ENCODE assay signal across 8 cellular contexts in genomic region chr17:7850970-7851437, GRCh38. TPM values are rescaled to one million over a fixed set of nuclear protein-coding genes. Genes with fewer than 3 reads are reported as not detected.
DNase-seq lines count a peak whose midpoint lies in the region; ATAC-seq and TF ChIP-seq lines count a peak whose summit lies in the region.

No MANE protein-coding gene starts in this region.

- H3K9me3 ChIP-seq in T-helper 17 cell (ENCODE audit: control insufficient read depth, low read length, poor library complexity, severe bottlenecking) (no peaks in the 10 kb centered on the region), esophagus muscularis mucosa (no peaks in the 10 kb centered on the region)

- ATAC-seq in T-helper 17 cell, result peak; percentile 4
- peak; percentile 21 for ATAC-seq in stimulated activated naive CD8-positive, alpha-beta T cell treated with anti-CD3 and anti-CD28 coated beads, Interleukin-15, amount 100 ng/mL, for 72 hours
- ATAC-seq in GM18870 (IDR thresholded peaks at IDR 0.05; ENCODE audit: unreplicated experiment), result no peak

- H3K27ac ChIP-seq in esophagus muscularis mucosa (replicated peaks in 1 of 4), result peak overlapping the region in 3 of 4 donors; percentile 42 to 51 (median 44)

- peak overlapping the region; percentile 82 for H3K4me3 Mint-ChIP-seq in T-helper 17 cell
- H3K4me3 Mint-ChIP-seq in stimulated activated naive CD8-positive, alpha-beta T cell treated with anti-CD3 and anti-CD28 coated beads, Interleukin-15, amount 100 ng/mL, for 72 hours, result peak overlapping the region; percentile 63 to 79

- no peak overlapping the region for H3K4me3 ChIP-seq in esophagus muscularis mucosa

- H3K9me3 Mint-ChIP-seq in stimulated activated naive CD8-positive, alpha-beta T cell treated with anti-CD3 and anti-CD28 coated beads, Interleukin-15, amount 100 ng/mL, for 72 hours, result no peaks in the 10 kb centered on the region

- DNase-seq in activated effector memory CD4-positive, alpha-beta T cell treated with anti-CD3 and anti-CD28 coated beads, Interleukin-2, amount 50 U/mL, for 16 hours, result peak; percentile 67
- DNase-seq in activated effector memory CD4-positive, alpha-beta T cell treated with Interleukin-2 at 50 U/mL for 16 hours, result no peak
- peak in 1 of 3 donors; percentile 13 for DNase-seq in T-helper 17 cell
- DNase-seq in esophagus muscularis mucosa (ENCODE audit: extremely low spot score), result no peak
- no peak for DNase-seq in stimulated activated naive CD8-positive, alpha-beta T cell treated with anti-CD3 and anti-CD28 coated beads, Interleukin-15, amount 100 ng/mL, for 72 hours
- DNase-seq in medulla oblongata (ENCODE audit: extremely low spot score), result no peak
- no peak for DNase-seq in NCI-H128 (lab: John Stamatoyannopoulos, UW; ENCODE audit: unreplicated experiment)

- H3K4me1 ChIP-seq in esophagus muscularis mucosa, result peaks cover 27 to 51% (median 39%) of the 10 kb centered on the region in 4 donors

- H3K27me3 Mint-ChIP-seq in T-helper 17 cell, result no peaks in the 10 kb centered on the region
- H3K27me3 Mint-ChIP-seq in stimulated activated naive CD8-positive, alpha-beta T cell treated with anti-CD3 and anti-CD28 coated beads, Interleukin-15, amount 100 ng/mL, for 72 hours, result no peaks in the 10 kb centered on the region

- no peak for TF ChIP-seq POLR2A in esophagus muscularis mucosa (IDR thresholded peaks at IDR 0.05; ENCODE audit: low read depth)

- H3K27ac Mint-ChIP-seq in T-helper 17 cell, result peak overlapping the region; percentile 81
- H3K27ac Mint-ChIP-seq in stimulated activated naive CD8-positive, alpha-beta T cell treated with anti-CD3 and anti-CD28 coated beads, Interleukin-15, amount 100 ng/mL, for 72 hours, result peak overlapping the region in 1 of 2 donors; percentile 77

- no peaks in the 10 kb centered on the region for H3K27me3 ChIP-seq in esophagus muscularis mucosa

- peaks cover 15% of the 10 kb centered on the region for H3K4me1 Mint-ChIP-seq in T-helper 17 cell
- peaks cover 75% of the 10 kb centered on the region for H3K4me1 Mint-ChIP-seq in stimulated activated naive CD8-positive, alpha-beta T cell treated with anti-CD3 and anti-CD28 coated beads, Interleukin-15, amount 100 ng/mL, for 72 hours

- no peak for TF ChIP-seq CTCF in esophagus muscularis mucosa (IDR thresholded peaks at IDR 0.05)

- intact Hi-C loops in esophagus muscularis mucosa (cut with DNase I), result no loop called here

- H3K36me3 ChIP-seq in esophagus muscularis mucosa, result peaks cover 64 to 79% (median 72%) of the 10 kb centered on the region in 4 donors

- no peak for TF ChIP-seq EP300 in esophagus muscularis mucosa (IDR thresholded peaks at IDR 0.05)

- WGBS in esophagus muscularis mucosa, result 92% methylated on average over 9 of the region's 13 CpGs

- no peaks in the 10 kb centered on the region for H3K36me3 Mint-ChIP-seq in T-helper 17 cell (ENCODE audit: low read depth)

RNA-seq across cellular contexts. Expression of gene TMEM88, which starts 3.9 kb away (rescaled TPM):
- total RNA-seq in T-helper 17 cell (10 to 100 TPM; 31.0 to 31.3 TPM), esophagus muscularis mucosa (10 to 100 TPM; 13.3 to 45.9 (median 42.5) TPM)

RNA-seq across cellular contexts. Expression of gene NAA38, which starts 6.4 kb away (rescaled TPM):
- total RNA-seq in T-helper 17 cell, result 10 to 100 TPM; 26.8 to 30.3 TPM
- 100 to 1,000 TPM in 2 of 4 donors, 10 to 100 TPM in 2; 61.4 to 110 (median 102) TPM for total RNA-seq in esophagus muscularis mucosa

RNA-seq across cellular contexts. Expression of gene CYB5D1, which starts 6.8 kb away (rescaled TPM):
- total RNA-seq in T-helper 17 cell (10 to 100 TPM in 1 of 2 donors, 1 to 10 TPM in 1; 9.3 to 14.9 TPM), esophagus muscularis mucosa (10 to 100 TPM; 11.6 to 14.9 (median 12.0) TPM)

RNA-seq across cellular contexts. Expression of gene KDM6B, which starts 17.0 kb away (rescaled TPM):
- total RNA-seq in T-helper 17 cell (100 to 1,000 TPM; 207 to 231 TPM), esophagus muscularis mucosa (100 to 1,000 TPM in 1 of 4 donors, 10 to 100 TPM in 3; 10.8 to 101 (median 15.1) TPM)

RNA-seq across cellular contexts. Expression of gene CHD3, which starts 37.6 kb away (rescaled TPM):
- total RNA-seq in T-helper 17 cell (100 to 1,000 TPM; 219 TPM), esophagus muscularis mucosa (100 to 1,000 TPM in 3 of 4 donors, 10 to 100 TPM in 1; 82.7 to 139 (median 111) TPM)
